ENCODE assay signal across 9 cellular contexts in genomic region chr20:57772349-57772964, GRCh38.
DNase-seq lines count a peak whose midpoint lies in the region; ATAC-seq and TF ChIP-seq lines count a peak whose summit lies in the region.
"Had no signal": no experiment of that assay in that cellular context is flagged by ENCODE, and none has a peak within 500 bp of the region (broad histone marks: within the 10 kb centered on the region; RNA-seq: fewer than 3 reads in every experiment).

No MANE protein-coding gene starts in this region.

- peak; percentile 92 for DNase-seq in MCF 10A (ENCODE audit: unreplicated experiment)
- DNase-seq in breast epithelium (ENCODE audit: low spot score in 2 of 2), result no peak
- DNase-seq in T-cell, result peak in 13 of 34 experiments; percentile 5 to 35 (median 13)
- peak; percentile 58 for DNase-seq in fibroblast of villous mesenchyme (ENCODE audit: low read depth)
- peak; percentile 57 for DNase-seq in stromal cell of bone marrow (ENCODE audit: low read depth)
- DNase-seq in HCEC 1CT, result no peak
- DNase-seq in ecto neural progenitor cell (ENCODE audit: low spot score), result no peak
- no peak for DNase-seq in NOMO-1 (lab: John Stamatoyannopoulos, UW; ENCODE audit: unreplicated experiment in 2 of 2)
- DNase-seq: NCI-H1092 treated with DMSO at 0.1 percent for 48 hours had no signal

- H3K27me3 Mint-ChIP-seq in MCF 10A (ENCODE audit: insufficient read depth, unreplicated experiment) (no peaks in the 10 kb centered on the region), T-cell (peaks cover 10 to 11% of the 10 kb centered on the region in 2 donors)

- H3K27ac Mint-ChIP-seq in MCF 10A (ENCODE audit: low read depth, unreplicated experiment) (no peak overlapping the region), T-cell (peak overlapping the region in 1 of 2 donors; percentile 13)

- intact Hi-C loops in MCF 10A (cut with micrococcal nuclease) (no loop called here), breast epithelium (cut with DNase I; ENCODE audit: low total_unique reads) (no loop called here)

- no peak for TF ChIP-seq CTCF in MCF 10A (IDR thresholded peaks at IDR 0.05; ENCODE audit: unreplicated experiment)
- TF ChIP-seq CTCF in breast epithelium (IDR thresholded peaks at IDR 0.05), result no peak
- TF ChIP-seq CTCF in fibroblast of villous mesenchyme (IDR thresholded peaks at IDR 0.05; ENCODE audit: insufficient read depth, low read depth, low read length), result no peak

- no peak for TF ChIP-seq POLR2A in breast epithelium (IDR thresholded peaks at IDR 0.05)

- CTCF ChIA-PET in MCF 10A (lab: Yijun Ruan, JAX) (interaction anchor here (0.6 to 3.1 kb wide), 4 partner anchors 11 to 234 kb away, joined by 3 to 12 read pairs (median 4); no protein-coding TSS in a partner anchor), T-cell (lab: Charles Lee) (no interaction called here)

- ATAC-seq in T-cell (replicated peaks in 1 of 4), result peak; percentile 77 to 88 (median 84)

- POLR2A ChIA-PET in MCF 10A (lab: Yijun Ruan, JAX) (interaction anchor here (0.7 to 1.5 kb wide), 8 partner anchors 9 to 194 kb away, joined by 3 to 7 read pairs (median 4); no protein-coding TSS in a partner anchor), T-cell (lab: Charles Lee) (no interaction called here)

- no peaks in the 10 kb centered on the region for H3K36me3 Mint-ChIP-seq in MCF 10A (ENCODE audit: insufficient read depth, unreplicated experiment)
- H3K36me3 Mint-ChIP-seq in T-cell, result no peaks in the 10 kb centered on the region

- H3K4me3 ChIP-seq in breast epithelium, result no peak overlapping the region
- no peak overlapping the region for H3K4me3 ChIP-seq in fibroblast of villous mesenchyme (ENCODE audit: low read depth, low read length)

- no peak overlapping the region for H3K27ac ChIP-seq in breast epithelium

- H3K9me3 Mint-ChIP-seq in MCF 10A (ENCODE audit: unreplicated experiment) (no peaks in the 10 kb centered on the region), T-cell (no peaks in the 10 kb centered on the region)

- H3K4me1 ChIP-seq in breast epithelium, result no peaks in the 10 kb centered on the region

- H3K4me3 Mint-ChIP-seq in MCF 10A (ENCODE audit: unreplicated experiment) (no peak overlapping the region), T-cell (no peak overlapping the region)

- H3K27me3 ChIP-seq in breast epithelium, result no peaks in the 10 kb centered on the region

- H3K36me3 ChIP-seq in breast epithelium, result no peaks in the 10 kb centered on the region

- BruUV-seq in MCF 10A (replicated peaks; lab: Mats Ljungman, UMichigan), result no TSS peak

- H3K9me3 ChIP-seq in breast epithelium, result no peaks in the 10 kb centered on the region

- H3K4me1 Mint-ChIP-seq in MCF 10A (ENCODE audit: insufficient read depth, unreplicated experiment), result peaks cover 24% of the 10 kb centered on the region
- peaks cover 0 to 7% (median 3%) of the 10 kb centered on the region in 3 donors for H3K4me1 Mint-ChIP-seq in T-cell

Comparison
In these comparisons a context has a peak if more than half of its experiments do, and no peak if none do; other contexts are left out.
1. DNase-seq: peak in MCF 10A (single experiment), fibroblast of villous mesenchyme (single experiment) and stromal cell of bone marrow (single experiment); none in breast epithelium (0 of 2), HCEC 1CT (single experiment), ecto neural progenitor cell (single experiment) and NOMO-1 (0 of 2).